In the genomic region with DNA sequence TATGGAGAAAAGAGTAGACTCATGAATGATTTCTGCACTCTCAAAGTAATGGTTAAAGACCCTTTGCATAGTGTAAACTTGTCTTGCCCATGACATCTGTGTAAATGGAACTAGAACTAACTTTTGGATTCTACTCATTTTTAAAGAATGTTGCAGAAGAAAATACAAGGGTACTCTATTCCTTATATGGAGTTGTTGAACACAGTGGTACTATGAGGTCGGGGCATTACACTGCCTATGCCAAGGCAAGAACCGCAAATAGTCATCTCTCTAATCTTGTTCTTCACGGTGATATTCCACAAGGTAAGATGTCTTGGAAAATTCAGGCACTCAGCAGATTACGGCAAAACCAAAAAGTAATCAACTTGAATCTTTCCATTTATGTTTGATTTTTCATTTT, we compare ENCODE assay signal across 1 cellular context.
TF ChIP-seq lines count a peak whose summit lies in the region.

No MANE protein-coding gene starts in this region.

TF ChIP-seq in SK-N-SH treated with all-trans-retinoic acid at 6 μM for 48 hours, 23 proteins besides CTCF, POLR2A, EP300 and RAD21 (continued from another document):
- TF ChIP-seq, protein P1, sequence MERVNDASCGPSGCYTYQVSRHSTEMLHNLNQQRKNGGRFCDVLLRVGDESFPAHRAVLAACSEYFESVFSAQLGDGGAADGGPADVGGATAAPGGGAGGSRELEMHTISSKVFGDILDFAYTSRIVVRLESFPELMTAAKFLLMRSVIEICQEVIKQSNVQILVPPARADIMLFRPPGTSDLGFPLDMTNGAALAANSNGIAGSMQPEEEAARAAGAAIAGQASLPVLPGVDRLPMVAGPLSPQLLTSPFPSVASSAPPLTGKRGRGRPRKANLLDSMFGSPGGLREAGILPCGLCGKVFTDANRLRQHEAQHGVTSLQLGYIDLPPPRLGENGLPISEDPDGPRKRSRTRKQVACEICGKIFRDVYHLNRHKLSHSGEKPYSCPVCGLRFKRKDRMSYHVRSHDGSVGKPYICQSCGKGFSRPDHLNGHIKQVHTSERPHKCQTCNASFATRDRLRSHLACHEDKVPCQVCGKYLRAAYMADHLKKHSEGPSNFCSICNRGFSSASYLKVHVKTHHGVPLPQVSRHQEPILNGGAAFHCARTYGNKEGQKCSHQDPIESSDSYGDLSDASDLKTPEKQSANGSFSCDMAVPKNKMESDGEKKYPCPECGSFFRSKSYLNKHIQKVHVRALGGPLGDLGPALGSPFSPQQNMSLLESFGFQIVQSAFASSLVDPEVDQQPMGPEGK (CRISPR knock-in tag; IDR thresholded peaks at IDR 0.05; ENCODE audit: borderline replicate concordance), result no peak
- TF ChIP-seq PPARA (CRISPR knock-in tag; IDR thresholded peaks at IDR 0.05; ENCODE audit: borderline replicate concordance), result no peak
- TF ChIP-seq GLIS3 (CRISPR knock-in tag; IDR thresholded peaks at IDR 0.05), result no peak
- TF ChIP-seq BACH2 (CRISPR knock-in tag; IDR thresholded peaks at IDR 0.05; ENCODE audit: borderline replicate concordance), result no peak
- TF ChIP-seq OSR1 (CRISPR knock-in tag; IDR thresholded peaks at IDR 0.05), result no peak
- no peak for TF ChIP-seq ZFP3 (CRISPR knock-in tag; IDR thresholded peaks at IDR 0.05)
- no peak for TF ChIP-seq ZNF70 (CRISPR knock-in tag; IDR thresholded peaks at IDR 0.05)
